8 cellular contexts compared by ENCODE assay signal in genomic region chr15:43509002-43509922, GRCh38. TPM values are rescaled to one million over a fixed set of nuclear protein-coding genes. Genes with fewer than 3 reads are reported as not detected.
DNase-seq lines count a peak whose midpoint lies in the region; ATAC-seq and TF ChIP-seq lines count a peak whose summit lies in the region.

No MANE protein-coding gene starts in this region.

- H3K27me3 Mint-ChIP-seq in activated CD4-positive, alpha-beta T cell treated with anti-CD3 and anti-CD28 coated beads, Interleukin-2, amount 10 ng/mL, durations not matched to agents 24 days and 14 days: peaks cover 2% of the 10 kb centered on the region

- peaks cover 3% of the 10 kb centered on the region for H3K36me3 Mint-ChIP-seq in activated CD4-positive, alpha-beta T cell treated with anti-CD3 and anti-CD28 coated beads, Interleukin-2, amount 10 ng/mL, durations not matched to agents 24 days and 14 days (ENCODE audit: low read depth)

- no peak for DNase-seq in activated CD4-positive, alpha-beta T cell treated with anti-CD3 and anti-CD28 coated beads, Interleukin-2, amount 10 ng/mL, durations not matched to agents 24 days and 14 days
- no peak for DNase-seq in activated CD4-positive, alpha-beta T cell treated with anti-CD3 and anti-CD28 coated beads for 4 hours
- no peak for DNase-seq in WERI-Rb-1
- peak; percentile 59 for DNase-seq in right atrium auricular region (ENCODE audit: low spot score)
- DNase-seq in suprapubic skin (ENCODE audit: low spot score in 2 of 2): no peak
- DNase-seq in retina: no peak

- ATAC-seq in GM18907 (IDR thresholded peaks at IDR 0.05; ENCODE audit: unreplicated experiment) (no peak), GM18873 (IDR thresholded peaks at IDR 0.05; ENCODE audit: low FRiP score, unreplicated experiment) (no peak)

- peak overlapping the region; percentile 89 for H3K4me3 Mint-ChIP-seq in activated CD4-positive, alpha-beta T cell treated with anti-CD3 and anti-CD28 coated beads, Interleukin-2, amount 10 ng/mL, durations not matched to agents 24 days and 14 days

- intact Hi-C loops in activated CD4-positive, alpha-beta T cell treated with anti-CD3 and anti-CD28 coated beads, Interleukin-2, amount 10 ng/mL, durations not matched to agents 24 days and 14 days (cut with micrococcal nuclease): no loop called here

- H3K4me1 ChIP-seq in right atrium auricular region: peaks cover 0 to 32% of the 10 kb centered on the region in 2 donors
- H3K4me1 ChIP-seq in suprapubic skin: peaks cover 31% of the 10 kb centered on the region

- TF ChIP-seq EP300 in suprapubic skin (IDR thresholded peaks at IDR 0.05): no peak

- WGBS in suprapubic skin: 58% methylated on average over 15 of the region's 15 CpGs

- TF ChIP-seq CTCF in WERI-Rb-1 (IDR thresholded peaks at IDR 0.05; ENCODE audit: low read depth, low read length): no peak
- no peak for TF ChIP-seq CTCF in right atrium auricular region (IDR thresholded peaks at IDR 0.05)
- no peak for TF ChIP-seq CTCF in suprapubic skin (IDR thresholded peaks at IDR 0.05)

- TF ChIP-seq POLR2A in suprapubic skin (IDR thresholded peaks at IDR 0.05): no peak

- H3K4me3 ChIP-seq in WERI-Rb-1 (ENCODE audit: low read depth, low read length) (peak overlapping the region; percentile 43), right atrium auricular region (peak overlapping the region; percentile 51 to 60), suprapubic skin (peak overlapping the region; percentile 70)

- H3K4me1 Mint-ChIP-seq in activated CD4-positive, alpha-beta T cell treated with anti-CD3 and anti-CD28 coated beads, Interleukin-2, amount 10 ng/mL, durations not matched to agents 24 days and 14 days: peaks cover 41% of the 10 kb centered on the region

- peak overlapping the region; percentile 89 for H3K27ac Mint-ChIP-seq in activated CD4-positive, alpha-beta T cell treated with anti-CD3 and anti-CD28 coated beads, Interleukin-2, amount 10 ng/mL, durations not matched to agents 24 days and 14 days

- no peaks in the 10 kb centered on the region for H3K27me3 ChIP-seq in WERI-Rb-1 (ENCODE audit: insufficient read depth, low read depth, severe bottlenecking)
- H3K27me3 ChIP-seq in right atrium auricular region: no peaks in the 10 kb centered on the region
- H3K27me3 ChIP-seq in suprapubic skin: no peaks in the 10 kb centered on the region

- H3K9me3 ChIP-seq in WERI-Rb-1 (ENCODE audit: severe bottlenecking) (no peaks in the 10 kb centered on the region), right atrium auricular region (no peaks in the 10 kb centered on the region), suprapubic skin (no peaks in the 10 kb centered on the region)

- H3K27ac ChIP-seq in WERI-Rb-1 (no peak overlapping the region), right atrium auricular region (peak overlapping the region; percentile 89 to 91), suprapubic skin (peak overlapping the region; percentile 88)

- H3K9me3 Mint-ChIP-seq in activated CD4-positive, alpha-beta T cell treated with anti-CD3 and anti-CD28 coated beads, Interleukin-2, amount 10 ng/mL, durations not matched to agents 24 days and 14 days: no peaks in the 10 kb centered on the region

- H3K36me3 ChIP-seq in WERI-Rb-1: no peaks in the 10 kb centered on the region
- H3K36me3 ChIP-seq in right atrium auricular region: no peaks in the 10 kb centered on the region
- H3K36me3 ChIP-seq in suprapubic skin: no peaks in the 10 kb centered on the region

RNA-seq across cellular contexts. Expression of gene MAP1A, which starts 8.1 kb away (rescaled TPM):
- total RNA-seq in activated CD4-positive, alpha-beta T cell treated with anti-CD3 and anti-CD28 coated beads, Interleukin-2, amount 10 ng/mL, durations not matched to agents 24 days and 14 days: 2.0 and 2.1 TPM in 2 replicates
- total RNA-seq in right atrium auricular region: 10 to 100 TPM; 39.3 to 52.7 TPM
- 1 to 10 TPM; 2.4 to 5.7 (median 4.0) TPM for total RNA-seq in suprapubic skin

RNA-seq across cellular contexts. Expression of gene TP53BP1, which starts 16.3 kb away (rescaled TPM):
- 38.7 and 40.0 TPM in 2 replicates for total RNA-seq in activated CD4-positive, alpha-beta T cell treated with anti-CD3 and anti-CD28 coated beads, Interleukin-2, amount 10 ng/mL, durations not matched to agents 24 days and 14 days
- total RNA-seq in right atrium auricular region (10 to 100 TPM; 23.1 to 34.2 TPM), suprapubic skin (10 to 100 TPM; 17.6 to 49.4 (median 29.0) TPM)

Comparison
In these comparisons a context has a peak if more than half of its experiments do, and no peak if none do; other contexts are left out.
1. RNA of gene MAP1A, which starts 8.1 kb away (total RNA-seq): 39.3 to 52.7 TPM in right atrium auricular region; 2.4 to 5.7 TPM in suprapubic skin and 2.0 to 2.1 TPM in activated CD4-positive, alpha-beta T cell treated with anti-CD3 and anti-CD28 coated beads, Interleukin-2, amount 10 ng/mL, durations not matched to agents 24 days and 14 days; every median in the first group is over 4 times any median in the second.
2. Peak in every context shown above with its lines, with median percentiles within 50 percentile points of each other: H3K4me3 ChIP-seq.